In genomic region chr7:90187507-90188050, GRCh38 we compare ENCODE assay signal across 21 cellular contexts. TPM values are rescaled to one million over a fixed set of nuclear protein-coding genes. Genes with fewer than 3 reads are reported as not detected.
"Had no signal": no experiment of that assay in that cellular context is flagged by ENCODE, and none has a peak within 500 bp of the region (broad histone marks: within the 10 kb centered on the region; RNA-seq: fewer than 3 reads in every experiment).

No MANE protein-coding gene starts in this region.

- ATAC-seq: activated T-cell treated with anti-CD3 and anti-CD28 coated beads, Interleukin-2, amount 50 U/mL, for 4 hours had no signal

- H2AFZ ChIP-seq: PC-9 had no signal

- H3K9me3 ChIP-seq: adrenal gland had no signal

- H3K36me3 ChIP-seq: adrenal gland had no signal

- H3K27ac ChIP-seq: adrenal gland, PC-9 had no signal

- H3K27me3 ChIP-seq: adrenal gland had no signal

- H3K4me1 Mint-ChIP-seq: activated CD4-positive, alpha-beta T cell treated with anti-CD3 and anti-CD28 coated beads, Interleukin-2, amount 10 ng/mL, durations not matched to agents 7 days and 5 days had no signal

- H3K4me3 ChIP-seq: adrenal gland, PC-9 had no signal

- H3K4me2 ChIP-seq: PC-9 had no signal

- H3K4me1 ChIP-seq: adrenal gland had no signal

- H3K27ac Mint-ChIP-seq: activated B cell treated with CpG ODN at 0.5 μM for 24 hours; activated CD4-positive, alpha-beta memory T cell treated with anti-CD3 and anti-CD28 coated beads for 36 hours; activated CD4-positive, alpha-beta T cell treated with anti-CD3 and anti-CD28 coated beads, Interleukin-2, amount 10 ng/mL, durations not matched to agents 7 days and 5 days; activated naive CD4-positive, alpha-beta T cell treated with anti-CD3 and anti-CD28 coated beads for 36 hours; activated naive CD8-positive, alpha-beta T cell; T-helper 1 cell treated with Interleukin-12 subunit alpha and Interleukin-12 subunit beta and Interleukin-4 antibody, amounts not matched to agents 30 μg/mL and 1 μg/mL, for 36 hours had no signal

- DNase-seq: activated B cell treated with CpG ODN at 0.5 μM for 24 hours; activated CD4-positive, alpha-beta memory T cell treated with anti-CD3 and anti-CD28 coated beads for 36 hours; activated CD4-positive, alpha-beta T cell treated with anti-CD3 and anti-CD28 coated beads for 1 hour; activated CD4-positive, alpha-beta T cell treated with anti-CD3 and anti-CD28 coated beads, Interleukin-2, amount 10 ng/mL, durations not matched to agents 7 days and 5 days; activated CD8-positive, alpha-beta memory T cell treated with anti-CD3 and anti-CD28 coated beads for 24 hours; activated gamma-delta T cell; activated naive CD4-positive, alpha-beta T cell treated with anti-CD3 and anti-CD28 coated beads for 36 hours; activated T-cell treated with anti-CD3 and anti-CD28 coated beads, Interleukin-2, amount 50 U/mL, for 4 hours; adrenal gland; anterior cingulate cortex; cerebellar nuclear complex; NCI-H1048; NCI-H146; NCI-H187 treated with DMSO at 0.1 percent for 48 hours; NCI-H2081 treated with DMSO at 0.1 percent for 48 hours; NCI-H446; NCI-H524; PC-9; SHP77 treated with DMSO at 0.1 percent for 48 hours had no signal

- H3K4me3 Mint-ChIP-seq: activated B cell treated with CpG ODN at 0.5 μM for 24 hours; activated CD4-positive, alpha-beta memory T cell treated with anti-CD3 and anti-CD28 coated beads for 36 hours; activated CD4-positive, alpha-beta T cell treated with anti-CD3 and anti-CD28 coated beads, Interleukin-2, amount 10 ng/mL, durations not matched to agents 7 days and 5 days; activated naive CD4-positive, alpha-beta T cell treated with anti-CD3 and anti-CD28 coated beads for 36 hours; activated naive CD8-positive, alpha-beta T cell; activated T-cell treated with anti-CD3 and anti-CD28 coated beads, Interleukin-2, amount 50 U/mL, for 4 hours; T-helper 1 cell treated with Interleukin-12 subunit alpha and Interleukin-12 subunit beta and Interleukin-4 antibody, amounts not matched to agents 30 μg/mL and 1 μg/mL, for 36 hours had no signal

- H3K27me3 Mint-ChIP-seq: activated B cell treated with CpG ODN at 0.5 μM for 24 hours had no signal

RNA-seq across cellular contexts. Expression of gene STEAP2, which starts 24.0 kb away (rescaled TPM):
- total RNA-seq: activated B cell treated with CpG ODN at 0.5 μM for 24 hours; activated CD4-positive, alpha-beta memory T cell treated with anti-CD3 and anti-CD28 coated beads for 36 hours; activated CD4-positive, alpha-beta T cell treated with anti-CD3 and anti-CD28 coated beads, Interleukin-2, amount 10 ng/mL, durations not matched to agents 7 days and 5 days; activated naive CD4-positive, alpha-beta T cell treated with anti-CD3 and anti-CD28 coated beads for 36 hours had no signal

RNA-seq across cellular contexts. Expression of gene STEAP1, which starts 33.3 kb away (rescaled TPM):
- total RNA-seq: activated CD4-positive, alpha-beta T cell treated with anti-CD3 and anti-CD28 coated beads, Interleukin-2, amount 10 ng/mL, durations not matched to agents 7 days and 5 days had no signal

RNA-seq across cellular contexts. Expression of gene CFAP69, which starts 57.4 kb away (rescaled TPM):
- total RNA-seq: activated CD4-positive, alpha-beta T cell treated with anti-CD3 and anti-CD28 coated beads, Interleukin-2, amount 10 ng/mL, durations not matched to agents 7 days and 5 days had no signal
